In genomic region chr6:13678255-13678983, GRCh38 we compare ENCODE assay signal across 15 cellular contexts. TPM values are rescaled to one million over a fixed set of nuclear protein-coding genes. Genes with fewer than 3 reads are reported as not detected.
DNase-seq lines count a peak whose midpoint lies in the region; ATAC-seq, FAIRE-seq and TF ChIP-seq lines count a peak whose summit lies in the region.
"Had no signal": no experiment of that assay in that cellular context is flagged by ENCODE, and none has a peak within 500 bp of the region (broad histone marks: within the 10 kb centered on the region; RNA-seq: fewer than 3 reads in every experiment).

No MANE protein-coding gene starts in this region.

- no TSS peak for BruUV-seq in HepG2 (replicated peaks; lab: Mats Ljungman, UMichigan)

- peaks cover 11 to 28% of the 10 kb centered on the region in 2 donors for H3K36me3 Mint-ChIP-seq in CD4-positive, alpha-beta memory T cell
- peaks cover 30% of the 10 kb centered on the region for H3K36me3 Mint-ChIP-seq in effector memory CD8-positive, alpha-beta T cell (ENCODE audit: insufficient read depth)

- H3K4me3 Mint-ChIP-seq in CD4-positive, alpha-beta memory T cell = peak overlapping the region in 2 of 8 donors; percentile 4 to 26
- no peak overlapping the region for H3K4me3 Mint-ChIP-seq in effector memory CD8-positive, alpha-beta T cell
- no peak overlapping the region for H3K4me3 Mint-ChIP-seq in stimulated activated naive CD8-positive, alpha-beta T cell treated with anti-CD3 and anti-CD28 coated beads, Interleukin-15, amount 100 ng/mL, for 72 hours

- POLR2A ChIA-PET in CD4-positive, alpha-beta memory T cell (lab: Charles Lee; ENCODE audit: partially characterized antibody) = interaction anchor here (0.7 to 1.7 kb wide), 3 partner anchors 9 to 63 kb away, joined by 3 to 6 read pairs (median 3); partner anchors contain the start of gene NOL7
- POLR2A ChIA-PET in HepG2 (lab: Yijun Ruan, JAX) = interaction anchor here (1.2 to 1.7 kb wide), 4 partner anchors 18 to 104 kb away, joined by 3 to 5 read pairs (median 5); partner anchors contain the start of genes NOL7 and SIRT5

- H2AFZ ChIP-seq in HepG2 (ENCODE audit: low read length) = no peak overlapping the region

- 49% methylated on average over 4 of the region's 4 CpGs for WGBS in HepG2 (ENCODE audit: low lambda C conversion rate)

- no peak for ATAC-seq in effector memory CD8-positive, alpha-beta T cell (replicated peaks)
- ATAC-seq in HepG2 (peak; percentile 87), foreskin keratinocyte (no peak)
- ATAC-seq in stimulated activated naive CD8-positive, alpha-beta T cell treated with anti-CD3 and anti-CD28 coated beads, Interleukin-15, amount 100 ng/mL, for 72 hours = no peak

- DNase-seq in CD4-positive, alpha-beta memory T cell = no peak
- DNase-seq in NCI-H226 (peak; percentile 39), HepG2 (ENCODE audit: low spot score) (peak; percentile 30), HK-2 (ENCODE audit: unreplicated experiment) (no peak), foreskin keratinocyte (no peak), DMS53 (lab: John Stamatoyannopoulos, UW) (no peak)
- DNase-seq in effector memory CD8-positive, alpha-beta T cell = no peak
- no peak for DNase-seq in stimulated activated naive CD8-positive, alpha-beta T cell treated with anti-CD3 and anti-CD28 coated beads, Interleukin-15, amount 100 ng/mL, for 72 hours
- DNase-seq: activated CD4-positive, alpha-beta T cell treated with anti-CD3 and anti-CD28 coated beads, Interleukin-2, amount 50 U/mL, for 48 hours; anterior cingulate cortex; DND-41; dorsolateral prefrontal cortex; mucosa of descending colon; SHP77 treated with DMSO at 0.1 percent for 48 hours; T1000 had no signal

- no peak for TF ChIP-seq RAD21 in HepG2 (CRISPR knock-in tag; IDR thresholded peaks at IDR 0.05)

- peak overlapping the region in 6 of 7 donors; percentile 2 to 95 (median 60) for H3K27ac Mint-ChIP-seq in CD4-positive, alpha-beta memory T cell
- peak overlapping the region; percentile 66 to 90 for H3K27ac Mint-ChIP-seq in effector memory CD8-positive, alpha-beta T cell
- H3K27ac Mint-ChIP-seq in stimulated activated naive CD8-positive, alpha-beta T cell treated with anti-CD3 and anti-CD28 coated beads, Interleukin-15, amount 100 ng/mL, for 72 hours = peak overlapping the region in 1 of 2 donors; percentile 44

- intact Hi-C loops in CD4-positive, alpha-beta memory T cell (cut with micrococcal nuclease) = no loop called here
- intact Hi-C loops in HepG2 (cut with micrococcal nuclease; ENCODE audit: unreplicated experiment) = loop anchor here (1.0 to 5.0 kb wide), 3 partner anchors 14 to 36 kb away; no protein-coding TSS in a partner anchor

- H3K27ac ChIP-seq in CD4-positive, alpha-beta memory T cell (ENCODE audit: low read depth, low read length) = no peak overlapping the region
- peak overlapping the region; percentile 83 for H3K27ac ChIP-seq in HepG2 (ENCODE audit: extremely low read length, insufficient read depth, low read length)
- no peak overlapping the region for H3K27ac ChIP-seq in foreskin keratinocyte
- H3K27ac ChIP-seq: dorsolateral prefrontal cortex had no signal

- no peak; a peak in 1 of 4 replicates for TF ChIP-seq EP300 in HepG2 (IDR thresholded peaks at IDR 0.05; ENCODE audit: low read depth in 2 of 2, low read length in 2 of 2)
- no peak for TF ChIP-seq EP300 in HepG2 (CRISPR knock-in tag; IDR thresholded peaks at IDR 0.05; ENCODE audit: borderline replicate concordance)

- no peak overlapping the region for H3K4me3 ChIP-seq in CD4-positive, alpha-beta memory T cell (ENCODE audit: low read length in 2 of 2)
- peak overlapping the region in 2 of 3 experiments; percentile 4 to 38; a peak in 1 of 6 replicates for H3K4me3 ChIP-seq in HepG2 (replicated peaks in 1 of 3; ENCODE audit: insufficient read depth in 1 of 3, low read depth in 2 of 3, low read length in 3 of 3)
- H3K4me3 ChIP-seq: dorsolateral prefrontal cortex, mucosa of descending colon had no signal

- H3K27me3 ChIP-seq in CD4-positive, alpha-beta memory T cell (ENCODE audit: insufficient read depth, low read length) = no peaks in the 10 kb centered on the region
- H3K27me3 ChIP-seq in HepG2 (ENCODE audit: control insufficient read depth in 1 of 2, insufficient read depth in 2 of 2, low read length in 2 of 2) = no peaks in the 10 kb centered on the region
- no peaks in the 10 kb centered on the region for H3K27me3 ChIP-seq in foreskin keratinocyte
- H3K27me3 ChIP-seq: dorsolateral prefrontal cortex had no signal

- peak overlapping the region; percentile 79 for H3K4me2 ChIP-seq in HepG2 (ENCODE audit: low read depth, low read length)

- in situ Hi-C loops in HepG2 (cut with HindIII; ENCODE audit: extremely low pct_ligation_motif_present, low pct_unique_long_range_greater_than_20kb) = no loop called here

- H3K27me3 Mint-ChIP-seq in CD4-positive, alpha-beta memory T cell = no peaks in the 10 kb centered on the region
- H3K27me3 Mint-ChIP-seq in effector memory CD8-positive, alpha-beta T cell = no peaks in the 10 kb centered on the region
- no peaks in the 10 kb centered on the region for H3K27me3 Mint-ChIP-seq in stimulated activated naive CD8-positive, alpha-beta T cell treated with anti-CD3 and anti-CD28 coated beads, Interleukin-15, amount 100 ng/mL, for 72 hours

- H4K20me1 ChIP-seq in HepG2 (ENCODE audit: insufficient read depth, low read length) = peaks cover 4% of the 10 kb centered on the region

- H3K9ac ChIP-seq in HepG2 (ENCODE audit: insufficient read depth, low read depth, low read length) = peak overlapping the region; percentile 63

- peaks cover 0 to 3% of the 10 kb centered on the region in 2 donors for H3K9me3 ChIP-seq in CD4-positive, alpha-beta memory T cell (ENCODE audit: control insufficient read depth in 1 of 2, low read length in 2 of 2)
- H3K9me3 ChIP-seq in HepG2 (ENCODE audit: low read length) = peaks cover 14% of the 10 kb centered on the region

- FAIRE-seq in HepG2 (lab: Jason Lieb, UNC) = no peak

- TF ChIP-seq CTCF in HepG2 (CRISPR knock-in tag; IDR thresholded peaks at IDR 0.05) = no peak
- no peak for TF ChIP-seq CTCF in foreskin keratinocyte (conservative IDR thresholded peaks at IDR 0.05)

- peaks cover 99% of the 10 kb centered on the region for H3K79me2 ChIP-seq in HepG2 (ENCODE audit: insufficient read depth, low read length)

- no peaks in the 10 kb centered on the region for H3K36me3 ChIP-seq in CD4-positive, alpha-beta memory T cell (ENCODE audit: insufficient read depth, low read length)
- H3K36me3 ChIP-seq in HepG2 (replicated peaks in 1 of 2; ENCODE audit: control insufficient read depth in 1 of 2, insufficient read depth in 2 of 2, low read length in 2 of 2) = peaks cover 0 to 4% of the 10 kb centered on the region in 2 experiments; a peak in 1 of 5 replicates

- H3K9me3 Mint-ChIP-seq in CD4-positive, alpha-beta memory T cell = peaks cover 0 to 8% (median 7%) of the 10 kb centered on the region in 8 donors
- peaks cover 0 to 8% of the 10 kb centered on the region in 2 donors for H3K9me3 Mint-ChIP-seq in effector memory CD8-positive, alpha-beta T cell
- peaks cover 8 to 23% of the 10 kb centered on the region in 2 donors for H3K9me3 Mint-ChIP-seq in stimulated activated naive CD8-positive, alpha-beta T cell treated with anti-CD3 and anti-CD28 coated beads, Interleukin-15, amount 100 ng/mL, for 72 hours

- CTCF ChIA-PET in CD4-positive, alpha-beta memory T cell (lab: Charles Lee; ENCODE audit: partially characterized antibody) = interaction anchor here (2.0 kb wide), 1 partner anchor 11 kb away, joined by 4 read pairs; no protein-coding TSS in a partner anchor
- CTCF ChIA-PET in HepG2 (lab: Yijun Ruan, JAX; ENCODE audit: low intra/inter-chr PET ratio, low total read pairs) = no interaction called here

- peaks cover 36 to 76% (median 55%) of the 10 kb centered on the region in 4 donors for H3K4me1 Mint-ChIP-seq in CD4-positive, alpha-beta memory T cell
- H3K4me1 Mint-ChIP-seq in effector memory CD8-positive, alpha-beta T cell (ENCODE audit: low read depth in 2 of 2) = peaks cover 38 to 68% of the 10 kb centered on the region in 2 donors
- H3K4me1 Mint-ChIP-seq in stimulated activated naive CD8-positive, alpha-beta T cell treated with anti-CD3 and anti-CD28 coated beads, Interleukin-15, amount 100 ng/mL, for 72 hours = peaks cover 70% of the 10 kb centered on the region

- TF ChIP-seq POLR2A in HepG2 (IDR thresholded peaks at IDR 0.05; ENCODE audit: insufficient read depth in 1 of 2, low read depth in 2 of 2, low read length in 2 of 2) = no peak

- peaks cover 70% of the 10 kb centered on the region for H3K4me1 ChIP-seq in CD4-positive, alpha-beta memory T cell (ENCODE audit: insufficient read depth, low read length)
- peaks cover 33% of the 10 kb centered on the region for H3K4me1 ChIP-seq in HepG2 (ENCODE audit: insufficient read depth, low read length)
- no peaks in the 10 kb centered on the region for H3K4me1 ChIP-seq in foreskin keratinocyte

TF ChIP-seq in HepG2, 621 proteins besides CTCF, POLR2A, EP300 and RAD21 (continues in another document):
- TF ChIP-seq NR2F1 (CRISPR knock-in tag; IDR thresholded peaks at IDR 0.05) = 0 out of 4 replicates have a peak, but pooled peaks of 1 of the 2 experiments have one; percentile 11

RNA-seq across cellular contexts. Expression of gene RANBP9, which starts 33.2 kb away (rescaled TPM):
- total RNA-seq in CD4-positive, alpha-beta memory T cell = 10 to 100 TPM; 51.1 to 52.9 TPM
- 1 to 10 TPM; 3.4 to 8.8 TPM for polyA plus RNA-seq in CD4-positive, alpha-beta memory T cell
- 30.6 and 40.8 TPM in 2 replicates for total RNA-seq in HepG2 (2016; rRNA removed; fragmentation: Illumina TruSeq; extraction: Trizol)
- total RNA-seq in HepG2 (2016; cell fraction: cytosol; rRNA removed; fragmentation: Illumina TruSeq; extraction: Trizol; ENCODE audit: low read depth) = 49.4 and 57.5 TPM in 2 replicates
- 29.2 and 36.4 TPM in 2 replicates for total RNA-seq in HepG2 (2016; cell fraction: insoluble cytoplasmic fraction; rRNA removed; fragmentation: Illumina TruSeq; extraction: Trizol)
- 51.1 and 60.2 TPM in 2 replicates for total RNA-seq in HepG2 (2016; cell fraction: membrane; rRNA removed; fragmentation: Illumina TruSeq; extraction: Trizol)
- total RNA-seq in HepG2 (2016; cell fraction: nucleus; rRNA removed; fragmentation: Illumina TruSeq; extraction: Trizol) = 28.5 and 30.5 TPM in 2 replicates
- 22.4 and 26.6 TPM in 2 replicates for polyA plus RNA-seq in HepG2 (2011; rRNA removed)
- 14.8 and 16.2 TPM in 2 replicates for polyA plus RNA-seq in HepG2 (2011; cell fraction: cytosol; rRNA removed)
- polyA plus RNA-seq in HepG2 (2011; cell fraction: nucleus; rRNA removed) = 22.9 TPM in 2 replicates
- 32.6 and 36.1 TPM in 2 replicates for polyA plus RNA-seq in HepG2 (2012)
- 8.1 and 8.7 TPM in 2 replicates for polyA plus RNA-seq in HepG2 (2016; cell fraction: cytosol; fragmentation: Illumina TruSeq; extraction: Trizol; ENCODE audit: low read depth)
- polyA plus RNA-seq in HepG2 (2016; cell fraction: insoluble cytoplasmic fraction; fragmentation: Illumina TruSeq; extraction: Trizol; ENCODE audit: low read depth) = 43.1 and 50.7 TPM in 2 replicates
- polyA plus RNA-seq in HepG2 (2016; cell fraction: membrane; fragmentation: Illumina TruSeq; extraction: Trizol; ENCODE audit: low read depth) = 23.5 and 24.1 TPM in 2 replicates
- 49.1 and 54.5 TPM in 2 replicates for polyA plus RNA-seq in HepG2 (2016; cell fraction: nucleus; fragmentation: Illumina TruSeq; extraction: Trizol; ENCODE audit: insufficient read depth, low read depth)
- 9.6 and 10.2 TPM in 2 replicates for polyA minus RNA-seq in HepG2 (2011; rRNA and poly(A)+ RNA removed; ENCODE audit: low replicate concordance)
- 26.9 and 31.1 TPM in 2 replicates for polyA minus RNA-seq in HepG2 (2011; cell fraction: cytosol; rRNA and poly(A)+ RNA removed)
- polyA minus RNA-seq in HepG2 (2011; cell fraction: nucleus; rRNA and poly(A)+ RNA removed) = 31.8 and 37.2 TPM in 2 replicates
- 27.8 and 29.0 TPM in 2 replicates for total RNA-seq in foreskin keratinocyte
- polyA plus RNA-seq in foreskin keratinocyte = 14.4 and 15.2 TPM in 2 replicates

Comparison
In these comparisons a context has a peak if more than half of its experiments do, and no peak if none do; other contexts are left out.
1. DNase-seq: peak in NCI-H226 (single experiment) and HepG2 (single experiment); none in CD4-positive, alpha-beta memory T cell (0 of 5), effector memory CD8-positive, alpha-beta T cell (0 of 3), HK-2 (single experiment), foreskin keratinocyte (0 of 2), stimulated activated naive CD8-positive, alpha-beta T cell treated with anti-CD3 and anti-CD28 coated beads, Interleukin-15, amount 100 ng/mL, for 72 hours (0 of 2) and DMS53 (single experiment).
2. H3K4me3 ChIP-seq: peak in HepG2 (2 of 3); none in CD4-positive, alpha-beta memory T cell (0 of 2).